In genomic region chr21:35400233-35400939, GRCh38 we compare ENCODE assay signal across 8 cellular contexts.
DNase-seq lines count a peak whose midpoint lies in the region.

No MANE protein-coding gene starts in this region.

- DNase-seq in NK-92 treated with Interleukin-12 subunit alpha and Interleukin-12 subunit beta, amount 100 ng/mL, for 24 hours (lab: John Stamatoyannopoulos, UW): peak; percentile 29
- DNase-seq in NK-92 (lab: John Stamatoyannopoulos, UW; ENCODE audit: unreplicated experiment) (no peak), M059J (ENCODE audit: low read depth) (peak; percentile 80), RPMI8226 (peak; percentile 84), amniotic epithelial cell (ENCODE audit: low read depth) (peak; percentile 84), iPS DF 19.7 (ENCODE audit: low read depth, low spot score) (peak; percentile 30), cerebellar nuclear complex (lab: John Stamatoyannopoulos, UW) (no peak)
- peak; percentile 0 to 3 for DNase-seq in stimulated activated CD4-positive, alpha-beta T cell treated with anti-CD3 and anti-CD28 coated beads, Interleukin-1b, Interleukin-23, amount 100 ng/mL, for 1 hour (ENCODE audit: low read depth in 2 of 2)

Comparison
In these comparisons a context has a peak if more than half of its experiments do, and no peak if none do; other contexts are left out.
1. DNase-seq: peak in NK-92 treated with Interleukin-12 subunit alpha and Interleukin-12 subunit beta, amount 100 ng/mL, for 24 hours (single experiment), M059J (single experiment), RPMI8226 (single experiment), amniotic epithelial cell (single experiment), iPS DF 19.7 (single experiment) and stimulated activated CD4-positive, alpha-beta T cell treated with anti-CD3 and anti-CD28 coated beads, Interleukin-1b, Interleukin-23, amount 100 ng/mL, for 1 hour (2 of 2); none in NK-92 (single experiment) and cerebellar nuclear complex (0 of 2).